ENCODE assay signal across 1 cellular context in the genomic region with DNA sequence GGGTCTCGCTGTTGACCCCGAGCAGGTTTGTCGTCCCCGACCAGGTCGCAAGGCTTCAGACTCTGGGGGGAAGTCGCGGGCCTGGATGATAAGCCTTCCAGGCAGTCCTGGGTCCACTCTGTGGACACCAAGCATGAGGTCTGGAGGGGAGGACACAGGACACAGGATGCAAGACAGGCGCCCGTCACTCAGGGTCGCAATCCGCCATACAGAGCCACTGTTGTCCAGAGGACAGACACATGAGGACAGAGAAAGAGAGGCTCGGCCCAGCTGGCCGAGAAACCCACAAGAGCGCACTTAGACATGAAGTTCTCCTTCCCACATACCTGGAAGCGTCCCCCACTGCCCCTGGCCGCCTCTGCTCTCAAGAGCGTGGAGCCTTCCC.
TF ChIP-seq lines count a peak whose summit lies in the region.

No MANE protein-coding gene starts in this region.

TF ChIP-seq in IMR-90, 13 proteins besides CTCF, POLR2A, EP300 and RAD21:
- TF ChIP-seq, protein P1, sequence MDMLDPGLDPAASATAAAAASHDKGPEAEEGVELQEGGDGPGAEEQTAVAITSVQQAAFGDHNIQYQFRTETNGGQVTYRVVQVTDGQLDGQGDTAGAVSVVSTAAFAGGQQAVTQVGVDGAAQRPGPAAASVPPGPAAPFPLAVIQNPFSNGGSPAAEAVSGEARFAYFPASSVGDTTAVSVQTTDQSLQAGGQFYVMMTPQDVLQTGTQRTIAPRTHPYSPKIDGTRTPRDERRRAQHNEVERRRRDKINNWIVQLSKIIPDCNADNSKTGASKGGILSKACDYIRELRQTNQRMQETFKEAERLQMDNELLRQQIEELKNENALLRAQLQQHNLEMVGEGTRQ (IDR thresholded peaks at IDR 0.05; ENCODE audit: low read depth, low read length) = no peak
- no peak for TF ChIP-seq ELK1 (IDR thresholded peaks at IDR 0.05; ENCODE audit: borderline replicate concordance, low read depth, low read length)
